8 cellular contexts compared by ENCODE assay signal in genomic region chr7:131556912-131557457, GRCh38. TPM values are rescaled to one million over a fixed set of nuclear protein-coding genes. Genes with fewer than 3 reads are reported as not detected.
DNase-seq lines count a peak whose midpoint lies in the region; ATAC-seq and TF ChIP-seq lines count a peak whose summit lies in the region.

No MANE protein-coding gene starts in this region.

- H3K36me3 ChIP-seq in Peyer's patch, result no peaks in the 10 kb centered on the region
- no peaks in the 10 kb centered on the region for H3K36me3 ChIP-seq in gastroesophageal sphincter
- H3K36me3 ChIP-seq in spleen, result no peaks in the 10 kb centered on the region

- TF ChIP-seq EP300 in gastroesophageal sphincter (IDR thresholded peaks at IDR 0.05), result no peak

- peak overlapping the region; percentile 42 to 73 (median 64) for H3K4me3 ChIP-seq in Peyer's patch
- peak overlapping the region; percentile 44 to 66 for H3K4me3 ChIP-seq in gastroesophageal sphincter
- peak overlapping the region; percentile 33 to 85 (median 66) for H3K4me3 ChIP-seq in spleen

- 8 to 24% methylated on average over 1 to 4 of the region's 23 CpGs for WGBS in gastroesophageal sphincter (ENCODE audit: low coverage in 1 of 2), 2 donors
- 1 to 4% (median 2%) methylated on average over 10 to 23 of the region's 23 CpGs for WGBS in spleen, 5 donors

- TF ChIP-seq POLR2A in Peyer's patch (IDR thresholded peaks at IDR 0.05) (no peak), gastroesophageal sphincter (IDR thresholded peaks at IDR 0.05) (no peak), spleen (IDR thresholded peaks at IDR 0.05) (no peak)

- intact Hi-C loops in spleen (cut with DNase I; ENCODE audit: low total_unique reads), result no loop called here

- no peak for TF ChIP-seq CTCF in 22Rv1 (IDR thresholded peaks at IDR 0.05)
- no peak for TF ChIP-seq CTCF in Peyer's patch (IDR thresholded peaks at IDR 0.05)
- no peak for TF ChIP-seq CTCF in gastroesophageal sphincter (IDR thresholded peaks at IDR 0.05)
- TF ChIP-seq CTCF in spleen (IDR thresholded peaks at IDR 0.05 in 8 of 11, conservative IDR thresholded peaks at IDR 0.05 in 3 of 11), result no peak

- peak; percentile 19 for ATAC-seq in GM21360 (IDR thresholded peaks at IDR 0.05; ENCODE audit: unreplicated experiment)
- ATAC-seq in gastroesophageal sphincter, result no peak
- no peak for ATAC-seq in HG02981 (IDR thresholded peaks at IDR 0.05; ENCODE audit: unreplicated experiment)

- H3K4me1 ChIP-seq in Peyer's patch, result peaks cover 0 to 26% (median 7%) of the 10 kb centered on the region in 4 donors
- peaks cover 0 to 34% (median 13%) of the 10 kb centered on the region in 3 donors for H3K4me1 ChIP-seq in gastroesophageal sphincter
- peaks cover 17 to 44% (median 35%) of the 10 kb centered on the region in 6 donors for H3K4me1 ChIP-seq in spleen

- no peaks in the 10 kb centered on the region for H3K9me3 ChIP-seq in Peyer's patch
- H3K9me3 ChIP-seq in gastroesophageal sphincter, result no peaks in the 10 kb centered on the region
- H3K9me3 ChIP-seq in spleen, result no peaks in the 10 kb centered on the region

- H3K27ac ChIP-seq in 22Rv1 (peak overlapping the region; percentile 49; the same call in 1 of the 2 replicates), Peyer's patch (peak overlapping the region in 3 of 4 donors; percentile 26 to 62 (median 31)), gastroesophageal sphincter (peak overlapping the region in 3 of 4 donors; percentile 58 to 83 (median 64)), spleen (peak overlapping the region in 5 of 8 donors; percentile 13 to 61 (median 49))

- no peaks in the 10 kb centered on the region for H3K27me3 ChIP-seq in Peyer's patch
- no peaks in the 10 kb centered on the region for H3K27me3 ChIP-seq in gastroesophageal sphincter
- H3K27me3 ChIP-seq in spleen (replicated peaks in 1 of 7), result peaks cover 0 to 58% (median 18%) of the 10 kb centered on the region in 7 donors

- DNase-seq in Peyer's patch (no peak), spleen (no peak), inferior parietal cortex (ENCODE audit: extremely low spot score) (no peak), SW480 (ENCODE audit: low spot score) (no peak)

RNA-seq across cellular contexts. Expression of gene PODXL, which starts 0.6 kb away (rescaled TPM):
- 10 to 100 TPM in 3 of 4 donors, 1 to 10 TPM in 1; 7.5 to 40.4 (median 15.2) TPM for total RNA-seq in Peyer's patch
- total RNA-seq in gastroesophageal sphincter, result 10 to 100 TPM; 13.2 to 40.2 (median 26.6) TPM
- 10 to 100 TPM; 12.8 to 27.5 (median 18.7) TPM for total RNA-seq in spleen
- polyA plus RNA-seq in spleen, result 1 to 10 TPM; 1.9 to 5.0 (median 2.9) TPM
